Comparison of ENCODE assay signal across 1 cellular context in the genomic region with DNA sequence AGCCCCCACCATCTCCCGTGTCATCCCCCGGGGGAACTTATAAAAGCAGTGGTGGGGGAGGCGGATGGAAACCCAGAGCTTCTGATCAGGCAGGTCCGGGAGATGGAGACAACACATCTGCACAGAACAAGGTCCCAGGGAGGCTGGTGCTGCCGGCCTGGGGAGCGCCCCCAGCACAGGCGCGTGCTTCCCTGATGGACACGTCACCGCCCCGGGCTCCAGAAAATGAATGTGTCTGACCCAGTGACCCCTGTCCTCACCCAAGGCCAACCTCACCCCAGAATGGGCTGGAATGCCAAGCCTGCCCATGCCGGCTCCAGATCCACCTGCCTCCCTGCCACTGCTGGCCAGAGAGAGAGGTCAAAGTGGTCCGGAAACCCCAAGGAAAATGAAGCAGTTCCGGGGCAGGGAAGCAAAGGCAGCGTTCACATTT.
TF ChIP-seq lines count a peak whose summit lies in the region.

No MANE protein-coding gene starts in this region.

TF ChIP-seq in GM12878, 131 proteins besides CTCF, POLR2A, EP300 and RAD21 (continued from another document):
- TF ChIP-seq, protein P1, sequence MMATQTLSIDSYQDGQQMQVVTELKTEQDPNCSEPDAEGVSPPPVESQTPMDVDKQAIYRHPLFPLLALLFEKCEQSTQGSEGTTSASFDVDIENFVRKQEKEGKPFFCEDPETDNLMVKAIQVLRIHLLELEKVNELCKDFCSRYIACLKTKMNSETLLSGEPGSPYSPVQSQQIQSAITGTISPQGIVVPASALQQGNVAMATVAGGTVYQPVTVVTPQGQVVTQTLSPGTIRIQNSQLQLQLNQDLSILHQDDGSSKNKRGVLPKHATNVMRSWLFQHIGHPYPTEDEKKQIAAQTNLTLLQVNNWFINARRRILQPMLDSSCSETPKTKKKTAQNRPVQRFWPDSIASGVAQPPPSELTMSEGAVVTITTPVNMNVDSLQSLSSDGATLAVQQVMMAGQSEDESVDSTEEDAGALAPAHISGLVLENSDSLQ (IDR thresholded peaks at IDR 0.05), result no peak
- TF ChIP-seq FOXK2 (IDR thresholded peaks at IDR 0.05) (peak; percentile 28; the same call in 1 of the 2 replicates), BHLHE40 (IDR thresholded peaks at IDR 0.05; ENCODE audit: borderline replicate concordance in 1 of 2, low read depth in 2 of 2, low read length in 1 of 2) (no peak)
TF ChIP-seq in GM12878: peak in this region for 1.
